8 cellular contexts compared by ENCODE assay signal in genomic region chr15:90412356-90413194, GRCh38. TPM values are rescaled to one million over a fixed set of nuclear protein-coding genes. Genes with fewer than 3 reads are reported as not detected.
A peak's percentile ranks its signal among the peaks of the same experiment; 100 is the strongest.
DNase-seq lines count a peak whose midpoint lies in the region; ATAC-seq, FAIRE-seq and TF ChIP-seq lines count a peak whose summit lies in the region.

No MANE protein-coding gene starts in this region.

- TF ChIP-seq POLR2A in A549 (IDR thresholded peaks at IDR 0.05; ENCODE audit: low read length), result no peak

- peaks cover 9% of the 10 kb centered on the region for H3K9me3 Mint-ChIP-seq in dendritic cell treated with granulocyte-macrophage colony-stimulating factor and Interleukin-4, amounts not matched to agents 40 ng/mL and 50 ng/mL, for 4 days
- peaks cover 24% of the 10 kb centered on the region for H3K9me3 Mint-ChIP-seq in nephron progenitor cell

- peaks cover 87% of the 10 kb centered on the region for H3K4me1 Mint-ChIP-seq in dendritic cell treated with granulocyte-macrophage colony-stimulating factor and Interleukin-4, amounts not matched to agents 40 ng/mL and 50 ng/mL, for 4 days (ENCODE audit: low read depth)
- peaks cover 5% of the 10 kb centered on the region for H3K4me1 Mint-ChIP-seq in nephron progenitor cell

- DNase-seq in A549 (ENCODE audit: low read depth in 1 of 2, low spot score in 1 of 2) (peak in 1 of 2 experiments; percentile 47), NCI-H774 (lab: John Stamatoyannopoulos, UW) (peak; percentile 21), nephron progenitor cell (no peak), NCI-H187 treated with DMSO at 0.1 percent for 48 hours (lab: John Stamatoyannopoulos, UW) (no peak)

- H3K27me3 ChIP-seq in muscle layer of colon (ENCODE audit: control insufficient read depth in 1 of 2, insufficient read depth in 2 of 2, low read length in 2 of 2), result no peaks in the 10 kb centered on the region

- TF ChIP-seq CTCF in A549 (IDR thresholded peaks at IDR 0.05), result no peak
- TF ChIP-seq CTCF in nephron progenitor cell (IDR thresholded peaks at IDR 0.05), result no peak

- FAIRE-seq in A549 (lab: Jason Lieb, UNC), result no peak

- no peaks in the 10 kb centered on the region for H3K36me3 ChIP-seq in muscle layer of colon (ENCODE audit: insufficient read depth, low read length)

- H3K4me2 ChIP-seq in A549, result peak overlapping the region; percentile 66

- peak overlapping the region; percentile 73 for H3K4me3 Mint-ChIP-seq in dendritic cell treated with granulocyte-macrophage colony-stimulating factor and Interleukin-4, amounts not matched to agents 40 ng/mL and 50 ng/mL, for 4 days
- no peak overlapping the region for H3K4me3 Mint-ChIP-seq in nephron progenitor cell

- no peak for TF ChIP-seq RAD21 in A549 (conservative IDR thresholded peaks at IDR 0.05 in 1 of 2, IDR thresholded peaks at IDR 0.05 in 1 of 2)

- no peak overlapping the region; the same call in 2 of the 3 replicates for H3K4me3 ChIP-seq in A549
- H3K4me3 ChIP-seq in muscle layer of colon (ENCODE audit: low read depth in 1 of 2, low read length in 2 of 2), result no peak overlapping the region

- H3K4me1 ChIP-seq in A549 (peaks cover 52% of the 10 kb centered on the region), muscle layer of colon (ENCODE audit: insufficient read depth, low read length) (peaks cover 40% of the 10 kb centered on the region)

- CTCF ChIA-PET in A549 (lab: Yijun Ruan, JAX), result interaction anchor here (0.8 to 3.3 kb wide), 10 partner anchors 9 to 221 kb away, joined by 3 to 12 read pairs (median 4); no protein-coding TSS in a partner anchor

- peak overlapping the region; percentile 82 for H3K27ac Mint-ChIP-seq in dendritic cell treated with granulocyte-macrophage colony-stimulating factor and Interleukin-4, amounts not matched to agents 40 ng/mL and 50 ng/mL, for 4 days
- no peak overlapping the region for H3K27ac Mint-ChIP-seq in nephron progenitor cell

- H3K36me3 Mint-ChIP-seq in dendritic cell treated with granulocyte-macrophage colony-stimulating factor and Interleukin-4, amounts not matched to agents 40 ng/mL and 50 ng/mL, for 4 days (ENCODE audit: low read depth), result peaks cover 64% of the 10 kb centered on the region
- H3K36me3 Mint-ChIP-seq in nephron progenitor cell (ENCODE audit: low read depth), result peaks cover 29% of the 10 kb centered on the region

- peak; percentile 81 to 88 for ATAC-seq in A549
- ATAC-seq in GM18519 (IDR thresholded peaks at IDR 0.05; ENCODE audit: low FRiP score, unreplicated experiment), result peak; percentile 79
- ATAC-seq in HG03025 (IDR thresholded peaks at IDR 0.05; ENCODE audit: low FRiP score, unreplicated experiment), result peak; percentile 68

- H3K27me3 Mint-ChIP-seq in dendritic cell treated with granulocyte-macrophage colony-stimulating factor and Interleukin-4, amounts not matched to agents 40 ng/mL and 50 ng/mL, for 4 days, result no peaks in the 10 kb centered on the region
- peaks cover 3% of the 10 kb centered on the region for H3K27me3 Mint-ChIP-seq in nephron progenitor cell (ENCODE audit: low read depth, poor library complexity)

- H3K27ac ChIP-seq in A549 (peak overlapping the region; percentile 65 to 72; a peak in 4 of 6 replicates), muscle layer of colon (ENCODE audit: low read depth, low read length) (peak overlapping the region; percentile 63)

- intact Hi-C loops in dendritic cell treated with granulocyte-macrophage colony-stimulating factor and Interleukin-4, amounts not matched to agents 40 ng/mL and 50 ng/mL, for 4 days (cut with micrococcal nuclease), result no loop called here

- POLR2A ChIA-PET in A549 (lab: Yijun Ruan, JAX), result interaction anchor here (2.0 to 2.5 kb wide), 2 partner anchors 10 to 25 kb away, joined by 8 to 14 read pairs; partner anchors contain the start of gene IQGAP1

- WGBS in A549 (ENCODE audit: missing lambda C conversion rate), result 29% methylated on average over 3 of the region's 3 CpGs

- H3K9me3 ChIP-seq in A549 (no peaks in the 10 kb centered on the region), muscle layer of colon (ENCODE audit: low read length) (no peaks in the 10 kb centered on the region)

- no peak for TF ChIP-seq EP300 in A549 (IDR thresholded peaks at IDR 0.05)

- no peak overlapping the region for H3K9ac ChIP-seq in muscle layer of colon (ENCODE audit: low read length)

TF ChIP-seq in A549, 52 proteins besides CTCF, POLR2A, EP300 and RAD21:
- no peak for TF ChIP-seq SREBF2 (IDR thresholded peaks at IDR 0.05)
- no peak for TF ChIP-seq PHF8 (IDR thresholded peaks at IDR 0.05; ENCODE audit: borderline replicate concordance, low read depth)
- TF ChIP-seq HES2 (IDR thresholded peaks at IDR 0.05), result no peak
- TF ChIP-seq ATOH8 (CRISPR knock-in tag; IDR thresholded peaks at IDR 0.05; ENCODE audit: low read depth), result no peak
- no peak for TF ChIP-seq JUN (IDR thresholded peaks at IDR 0.05)
- no peak for TF ChIP-seq NFE2L2 (conservative IDR thresholded peaks at IDR 0.05; ENCODE audit: low read length)
- 0 out of 2 replicates have a peak, but pooled peaks have one; percentile 17 for TF ChIP-seq MAX (IDR thresholded peaks at IDR 0.05)

RNA-seq across cellular contexts. Expression of gene IQGAP1, which starts 24.5 kb away (rescaled TPM):
- 168 and 181 TPM in 2 replicates for polyA plus RNA-seq in A549 (2011; rRNA removed)
- 11.7 and 12.7 TPM in 2 replicates for polyA plus RNA-seq in A549 (2012; cell fraction: cytosol; rRNA removed)
- 96.3 and 155 TPM in 2 replicates for polyA plus RNA-seq in A549 (2012; cell fraction: nucleus; rRNA removed)
- 100 to 108 TPM (median 103 TPM) in 3 replicates for polyA plus RNA-seq in A549 (2017; fragmentation: RNase III; extraction: RNeasy Plus Mini Kit Qiagen cat#74134 plus additional on column Dnase treatment)
- polyA minus RNA-seq in A549 (2011; rRNA and poly(A)+ RNA removed), result 215 and 230 TPM in 2 replicates
